ENCODE assay signal across 20 cellular contexts in genomic region chr7:37428681-37429434, GRCh38. TPM values are rescaled to one million over a fixed set of nuclear protein-coding genes. Genes with fewer than 3 reads are reported as not detected.
"Had no signal": no experiment of that assay in that cellular context is flagged by ENCODE, and none has a peak within 500 bp of the region (broad histone marks: within the 10 kb centered on the region; RNA-seq: fewer than 3 reads in every experiment).

No MANE protein-coding gene starts in this region.

- H3K36me3 Mint-ChIP-seq: neural progenitor cell, type B pancreatic cell had no signal

- H3K4me3 Mint-ChIP-seq: naive thymus-derived CD8-positive, alpha-beta T cell; neural progenitor cell; type B pancreatic cell had no signal

- ATAC-seq: heart left ventricle; left lobe of liver; naive thymus-derived CD8-positive, alpha-beta T cell; psoas muscle; sciatic nerve had no signal

- H3K4me1 ChIP-seq: colonic mucosa, neural progenitor cell, psoas muscle, stomach, uterus had no signal

- H3K36me3 ChIP-seq: colonic mucosa, neural progenitor cell, stomach, uterus had no signal

- H3K9me3 ChIP-seq: colonic mucosa, heart left ventricle, psoas muscle, stomach, uterus had no signal

- H3K27ac ChIP-seq: colonic mucosa, heart left ventricle, neural progenitor cell, parathyroid adenoma, psoas muscle, stomach, uterus had no signal

- H3K27me3 Mint-ChIP-seq: naive thymus-derived CD8-positive, alpha-beta T cell; type B pancreatic cell had no signal

- H3K27me3 ChIP-seq: colonic mucosa, heart left ventricle, neural progenitor cell, stomach, uterus had no signal

- H3K9me3 Mint-ChIP-seq: naive thymus-derived CD8-positive, alpha-beta T cell; neural progenitor cell; type B pancreatic cell had no signal

- H2AFZ ChIP-seq: neural progenitor cell, parathyroid adenoma had no signal

- H3K4me3 ChIP-seq: colonic mucosa, heart left ventricle, neural progenitor cell, psoas muscle, stomach, uterus had no signal

- H3K27ac Mint-ChIP-seq: neural progenitor cell, type B pancreatic cell had no signal

- H3K4me2 ChIP-seq: neural progenitor cell had no signal

- DNase-seq: colonic mucosa; effector CD4-positive, alpha-beta T cell; heart left ventricle; hippocampal formation; islet precursor cell; mammary epithelial cell; naive thymus-derived CD8-positive, alpha-beta T cell; psoas muscle; stimulated activated CD4-positive, alpha-beta T cell treated with anti-CD3 and anti-CD28 coated beads, Interleukin-2, amount 100 ng/mL, for 24 hours; stimulated activated CD4-positive, alpha-beta T cell treated with anti-CD3 and anti-CD28 coated beads, Interleukin-4, amount 100 ng/mL, for 4 hours; stimulated activated naive CD4-positive, alpha-beta T cell; stomach; substantia nigra; uterus had no signal

RNA-seq across cellular contexts. Expression of gene ELMO1, which starts 19.8 kb away (rescaled TPM):
- polyA plus RNA-seq: fibroblast of lung had no signal
